ENCODE assay signal across 3 cellular contexts in genomic region chr14:94388896-94389469, GRCh38.
TF ChIP-seq lines count a peak whose summit lies in the region.

No MANE protein-coding gene starts in this region.

TF ChIP-seq in HCT116, 20 proteins besides CTCF, POLR2A, EP300 and RAD21:
- TF ChIP-seq, protein P1, sequence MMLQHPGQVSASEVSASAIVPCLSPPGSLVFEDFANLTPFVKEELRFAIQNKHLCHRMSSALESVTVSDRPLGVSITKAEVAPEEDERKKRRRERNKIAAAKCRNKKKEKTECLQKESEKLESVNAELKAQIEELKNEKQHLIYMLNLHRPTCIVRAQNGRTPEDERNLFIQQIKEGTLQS (IDR thresholded peaks at IDR 0.05) = no peak
- no peak for TF ChIP-seq EZH2 (IDR thresholded peaks at IDR 0.05)
- TF ChIP-seq REST (IDR thresholded peaks at IDR 0.05; ENCODE audit: low read depth) = no peak
- TF ChIP-seq CBX3 (IDR thresholded peaks at IDR 0.05; ENCODE audit: low read depth) = peak; percentile 40; the same call in 1 of the 2 replicates
- TF ChIP-seq, protein P2, sequence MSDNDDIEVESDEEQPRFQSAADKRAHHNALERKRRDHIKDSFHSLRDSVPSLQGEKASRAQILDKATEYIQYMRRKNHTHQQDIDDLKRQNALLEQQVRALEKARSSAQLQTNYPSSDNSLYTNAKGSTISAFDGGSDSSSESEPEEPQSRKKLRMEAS (IDR thresholded peaks at IDR 0.05) = no peak

TF ChIP-seq in K562, 482 proteins besides CTCF, POLR2A, EP300 and RAD21:
- TF ChIP-seq ZKSCAN1 (IDR thresholded peaks at IDR 0.05; ENCODE audit: low read depth, low read length) (peak; percentile 66; the same call in 1 of the 2 replicates), U2AF1 (optimal IDR thresholded peaks at IDR 0.05; ENCODE audit: low read depth, low read length) (no peak), XRCC5 (IDR thresholded peaks at IDR 0.05; ENCODE audit: low read depth, low read length) (no peak)

TF ChIP-seq in liver, 16 proteins besides CTCF, POLR2A, EP300 and RAD21:
- no peak for TF ChIP-seq JUND (IDR thresholded peaks at IDR 0.05)
- TF ChIP-seq, protein P1 (IDR thresholded peaks at IDR 0.05) = peak; percentile 4
